Comparison of ENCODE assay signal across 17 cellular contexts in genomic region chr9:126062158-126062929, GRCh38.
"Had no signal": no experiment of that assay in that cellular context is flagged by ENCODE, and none has a peak within 500 bp of the region (broad histone marks: within the 10 kb centered on the region; RNA-seq: fewer than 3 reads in every experiment).

No MANE protein-coding gene starts in this region.

- H3K9me3 ChIP-seq: mucosa of descending colon, suprapubic skin, thyroid gland, upper lobe of left lung, vagina had no signal

- DNase-seq: effector memory CD4-positive, alpha-beta T cell; heart left ventricle; hippocampal formation; mucosa of descending colon; naive thymus-derived CD8-positive, alpha-beta T cell; small intestine; stimulated activated CD4-positive, alpha-beta T cell treated with anti-CD3 and anti-CD28 coated beads, Interleukin-2, amount 100 ng/mL, for 48 hours; stimulated activated CD8-positive, alpha-beta memory T cell treated with anti-CD3 and anti-CD28 coated beads, Interleukin-4, amount 100 ng/mL, for 48 hours; stimulated activated naive CD8-positive, alpha-beta T cell treated with anti-CD3 and anti-CD28 coated beads, Interleukin-15, Interleukin-2, amounts not matched to agents 100 U/mL and 50 U/mL, for 24 hours; thyroid gland; upper lobe of left lung had no signal

- ATAC-seq: esophagus mucosa; heart left ventricle; mucosa of descending colon; naive thymus-derived CD8-positive, alpha-beta T cell; stimulated activated effector memory CD8-positive, alpha-beta T cell treated with anti-CD3 and anti-CD28 coated beads, Interleukin-12 subunit alpha, Interleukin-12 subunit beta, amount 100 ng/mL, for 72 hours had no signal

- H3K4me3 ChIP-seq: heart left ventricle, mucosa of descending colon, suprapubic skin, thyroid gland, upper lobe of left lung, vagina had no signal

- H3K27me3 ChIP-seq: thyroid gland, vagina had no signal

- H3K27ac ChIP-seq: heart left ventricle, suprapubic skin, thyroid gland, upper lobe of left lung, vagina had no signal

- H3K4me1 ChIP-seq: heart left ventricle, suprapubic skin, thyroid gland, upper lobe of left lung, vagina had no signal

- H3K36me3 ChIP-seq: heart left ventricle, suprapubic skin, thyroid gland, upper lobe of left lung, vagina had no signal

- FAIRE-seq: endometrium, frontal cortex, small intestine had no signal
